24 cellular contexts compared by ENCODE assay signal in genomic region chr13:102234618-102235017, GRCh38.
DNase-seq lines count a peak whose midpoint lies in the region; ATAC-seq, FAIRE-seq and TF ChIP-seq lines count a peak whose summit lies in the region.
"Had no signal": no experiment of that assay in that cellular context is flagged by ENCODE, and none has a peak within 500 bp of the region (broad histone marks: within the 10 kb centered on the region; RNA-seq: fewer than 3 reads in every experiment).

No MANE protein-coding gene starts in this region.

- TF ChIP-seq CTCF in IMR-90 (conservative IDR thresholded peaks at IDR 0.05; ENCODE audit: low read depth, low read length) (no peak), keratinocyte (optimal IDR thresholded peaks at IDR 0.05 in 1 of 3, IDR thresholded peaks at IDR 0.05 in 1 of 3, conservative IDR thresholded peaks at IDR 0.05 in 1 of 3; ENCODE audit: extremely low read depth in 1 of 3, insufficient read depth in 2 of 3, low read length in 3 of 3) (no peak)

- no peaks in the 10 kb centered on the region for H3K79me2 ChIP-seq in keratinocyte (ENCODE audit: control insufficient read depth, insufficient read depth, low read length)

- POLR2A ChIA-PET in IMR-90 (lab: Charles Lee; ENCODE audit: unreplicated experiment): no interaction called here
- POLR2A ChIA-PET in activated CD4-positive, alpha-beta T cell treated with anti-CD3 and anti-CD28 coated beads, Interleukin-2, amount 10 ng/mL, durations not matched to agents 7 days and 5 days (lab: Charles Lee): no interaction called here

- no peaks in the 10 kb centered on the region for H3K4me1 ChIP-seq in IMR-90 (ENCODE audit: control insufficient read depth, insufficient read depth, low read length)
- H3K4me1 ChIP-seq in keratinocyte (ENCODE audit: control insufficient read depth, extremely low read depth, insufficient read depth, low read length): peaks cover 3% of the 10 kb centered on the region
- H3K4me1 ChIP-seq: SJSA1 had no signal

- H4K91ac ChIP-seq in IMR-90 (ENCODE audit: insufficient read depth, low read depth, low read length): no peak overlapping the region

- no peak overlapping the region for H2BK20ac ChIP-seq in IMR-90 (ENCODE audit: low read depth, low read length)

- no peak overlapping the region for H2AK9ac ChIP-seq in IMR-90 (replicated peaks; ENCODE audit: low read depth, low read length, poor library complexity)

- H4K8ac ChIP-seq in IMR-90 (ENCODE audit: low read depth in 2 of 2, low read length in 2 of 2): no peak overlapping the region

- BruUV-seq in IMR-90 (replicated peaks; lab: Mats Ljungman, UMichigan): no TSS peak

- H3K4ac ChIP-seq in IMR-90 (ENCODE audit: low read depth, low read length): no peak overlapping the region

- no peak overlapping the region for H3K27ac Mint-ChIP-seq in immature natural killer cell
- no peak overlapping the region for H3K27ac Mint-ChIP-seq in T-helper 2 cell treated with Interferon-gamma antibody and Interleukin-4, amounts not matched to agents 5 μg/mL and 100 μg/mL, for 36 hours
- H3K27ac Mint-ChIP-seq in activated CD4-positive, alpha-beta T cell treated with anti-CD3 and anti-CD28 coated beads, Interleukin-2, amount 10 ng/mL, durations not matched to agents 7 days and 5 days: no peak overlapping the region
- H3K27ac Mint-ChIP-seq: CD4-positive, CD25-positive, alpha-beta regulatory T cell; GM23338 had no signal

- H4K5ac ChIP-seq in IMR-90 (ENCODE audit: low read depth, low read length): no peak overlapping the region

- H3K27ac ChIP-seq in IMR-90 (ENCODE audit: insufficient read depth, low read length) (no peak overlapping the region), keratinocyte (ENCODE audit: control insufficient read depth, insufficient read depth, low read length) (no peak overlapping the region)
- H3K27ac ChIP-seq: SJSA1 had no signal

- intact Hi-C loops in IMR-90 (cut with micrococcal nuclease): no loop called here

- no peaks in the 10 kb centered on the region for H3K27me3 Mint-ChIP-seq in immature natural killer cell (ENCODE audit: low read depth in 3 of 3)
- H3K27me3 Mint-ChIP-seq in T-helper 2 cell treated with Interferon-gamma antibody and Interleukin-4, amounts not matched to agents 5 μg/mL and 100 μg/mL, for 36 hours (ENCODE audit: low read depth): peaks cover 5% of the 10 kb centered on the region
- H3K27me3 Mint-ChIP-seq in activated CD4-positive, alpha-beta T cell treated with anti-CD3 and anti-CD28 coated beads, Interleukin-2, amount 10 ng/mL, durations not matched to agents 7 days and 5 days: peaks cover 5% of the 10 kb centered on the region

- in situ Hi-C loops in IMR-90 (cut with MboI; ENCODE audit: low sequenced_read_pairs): no loop called here

- H3K9me3 Mint-ChIP-seq in immature natural killer cell: peaks cover 0 to 3% (median 0%) of the 10 kb centered on the region in 6 donors
- no peaks in the 10 kb centered on the region for H3K9me3 Mint-ChIP-seq in T-helper 2 cell treated with Interferon-gamma antibody and Interleukin-4, amounts not matched to agents 5 μg/mL and 100 μg/mL, for 36 hours
- H3K9me3 Mint-ChIP-seq in activated CD4-positive, alpha-beta T cell treated with anti-CD3 and anti-CD28 coated beads, Interleukin-2, amount 10 ng/mL, durations not matched to agents 7 days and 5 days: no peaks in the 10 kb centered on the region
- H3K9me3 Mint-ChIP-seq: GM23338 had no signal

- no peaks in the 10 kb centered on the region for H3K36me3 Mint-ChIP-seq in immature natural killer cell
- H3K36me3 Mint-ChIP-seq in T-helper 2 cell treated with Interferon-gamma antibody and Interleukin-4, amounts not matched to agents 5 μg/mL and 100 μg/mL, for 36 hours (ENCODE audit: low read depth): no peaks in the 10 kb centered on the region
- no peaks in the 10 kb centered on the region for H3K36me3 Mint-ChIP-seq in activated CD4-positive, alpha-beta T cell treated with anti-CD3 and anti-CD28 coated beads, Interleukin-2, amount 10 ng/mL, durations not matched to agents 7 days and 5 days (ENCODE audit: low read depth)
- H3K36me3 Mint-ChIP-seq: CD4-positive, CD25-positive, alpha-beta regulatory T cell had no signal

- H3K23ac ChIP-seq in IMR-90 (ENCODE audit: low read depth, low read length): no peak overlapping the region

- no peak for TF ChIP-seq RAD21 in IMR-90 (IDR thresholded peaks at IDR 0.05; ENCODE audit: low read length)

- H3K4me3 ChIP-seq in IMR-90 (ENCODE audit: insufficient read depth, low read depth, low read length) (no peak overlapping the region), keratinocyte (ENCODE audit: control insufficient read depth in 2 of 3, extremely low read depth in 1 of 3, insufficient read depth in 2 of 3, low read depth in 1 of 3, low read length in 3 of 3) (no peak overlapping the region)
- H3K4me3 ChIP-seq: GM23338, SJSA1 had no signal

- H3K36me3 ChIP-seq in IMR-90 (ENCODE audit: control insufficient read depth, insufficient read depth, low read length) (no peaks in the 10 kb centered on the region), keratinocyte (ENCODE audit: control insufficient read depth in 2 of 2, extremely low read depth in 1 of 2, insufficient read depth in 2 of 2, low read length in 2 of 2) (no peaks in the 10 kb centered on the region)
- H3K36me3 ChIP-seq: SJSA1 had no signal

- H3K9me1 ChIP-seq in IMR-90 (ENCODE audit: insufficient read depth, low read length): no peaks in the 10 kb centered on the region
- no peaks in the 10 kb centered on the region for H3K9me1 ChIP-seq in keratinocyte (ENCODE audit: control insufficient read depth, extremely low read depth, insufficient read depth, low read length)

- H3K4me3 Mint-ChIP-seq in immature natural killer cell: no peak overlapping the region
- no peak overlapping the region for H3K4me3 Mint-ChIP-seq in T-helper 2 cell treated with Interferon-gamma antibody and Interleukin-4, amounts not matched to agents 5 μg/mL and 100 μg/mL, for 36 hours
- no peak overlapping the region for H3K4me3 Mint-ChIP-seq in activated CD4-positive, alpha-beta T cell treated with anti-CD3 and anti-CD28 coated beads, Interleukin-2, amount 10 ng/mL, durations not matched to agents 7 days and 5 days
- H3K4me3 Mint-ChIP-seq: CD4-positive, CD25-positive, alpha-beta regulatory T cell; GM23338 had no signal

- no peak overlapping the region for H3K4me2 ChIP-seq in IMR-90 (ENCODE audit: low read depth, low read length)
- H3K4me2 ChIP-seq in keratinocyte (ENCODE audit: control insufficient read depth, extremely low read depth, insufficient read depth, low read depth, low read length): no peak overlapping the region
- H3K4me2 ChIP-seq: GM23338 had no signal

- H3K9ac ChIP-seq in IMR-90 (ENCODE audit: low read depth, low read length) (no peak overlapping the region), keratinocyte (ENCODE audit: control insufficient read depth, extremely low read depth, insufficient read depth, low read length) (no peak overlapping the region)

- WGBS in IMR-90 (ENCODE audit: extremely low coverage in 2 of 2, insufficient read length in 1 of 2), 2 experiments: no CpG with 5 or more reads among the region's 2 CpGs

- no peak overlapping the region for H2BK15ac ChIP-seq in IMR-90 (ENCODE audit: low read depth, low read length)

- H2BK5ac ChIP-seq in IMR-90 (ENCODE audit: low read depth, low read length, poor library complexity, severe bottlenecking): no peak overlapping the region

- H2BK120ac ChIP-seq in IMR-90 (ENCODE audit: low read depth, low read length): no peak overlapping the region

- ATAC-seq in IMR-90 (ENCODE audit: low read depth) (no peak), esophagus mucosa (peak; percentile 42)
- ATAC-seq: GM23338, HCT116, Panc1, Right ventricle myocardium inferior had no signal

- no peak overlapping the region for H3K18ac ChIP-seq in IMR-90 (ENCODE audit: low read depth, low read length)

- CTCF ChIA-PET in IMR-90 (lab: Yijun Ruan, JAX): no interaction called here
- CTCF ChIA-PET in activated CD4-positive, alpha-beta T cell treated with anti-CD3 and anti-CD28 coated beads, Interleukin-2, amount 10 ng/mL, durations not matched to agents 7 days and 5 days (lab: Charles Lee): no interaction called here

- H3K14ac ChIP-seq in IMR-90 (replicated peaks; ENCODE audit: low read depth, low read length): no peak overlapping the region

- DNase-seq in IMR-90: peak; percentile 1
- DNase-seq in amniotic epithelial cell (ENCODE audit: low read depth): peak; percentile 11
- DNase-seq in keratinocyte (ENCODE audit: low read depth, low spot score): peak; percentile 17
- no peak for DNase-seq in immature natural killer cell
- DNase-seq in DMS53 treated with DMSO at 0.1 percent for 48 hours (lab: John Stamatoyannopoulos, UW; ENCODE audit: unreplicated experiment): no peak
- no peak for DNase-seq in T-helper 2 cell treated with Interferon-gamma antibody and Interleukin-4, amounts not matched to agents 5 μg/mL and 100 μg/mL, for 36 hours (ENCODE audit: low spot score)
- DNase-seq in activated CD4-positive, alpha-beta T cell treated with anti-CD3 and anti-CD28 coated beads, Interleukin-2, amount 10 ng/mL, durations not matched to agents 7 days and 5 days: no peak
- DNase-seq: CD4-positive, CD25-positive, alpha-beta regulatory T cell; DMS79 treated with DMSO at 0.1 percent for 48 hours; Karpas-422; NCI-H1694; NCI-H2081; NCI-H2171; NCI-H345; NCI-H524; NCI-H774; NK-92 treated with Interleukin-12 subunit alpha and Interleukin-12 subunit beta, amount 100 ng/mL, for 24 hours had no signal

- no peak for TF ChIP-seq POLR2A in IMR-90 (IDR thresholded peaks at IDR 0.05; ENCODE audit: low read depth, low read length)

- no peak overlapping the region for H3K56ac ChIP-seq in IMR-90 (ENCODE audit: extremely low read depth, insufficient read depth, low read length)

- no peaks in the 10 kb centered on the region for H3K9me3 ChIP-seq in IMR-90 (ENCODE audit: control insufficient read depth, insufficient read depth, low read length)
- no peaks in the 10 kb centered on the region for H3K9me3 ChIP-seq in keratinocyte (ENCODE audit: control insufficient read depth, low read depth, low read length)
- H3K9me3 ChIP-seq: SJSA1 had no signal

- H2AFZ ChIP-seq in IMR-90 (replicated peaks; ENCODE audit: low read length, poor library complexity): no peak overlapping the region
- peak overlapping the region; percentile 2 for H2AFZ ChIP-seq in keratinocyte (ENCODE audit: control insufficient read depth, low read length)

- H3K27me3 ChIP-seq in IMR-90 (ENCODE audit: control insufficient read depth, insufficient read depth, low read length) (no peaks in the 10 kb centered on the region), keratinocyte (ENCODE audit: control insufficient read depth, extremely low read depth, insufficient read depth, low read length) (no peaks in the 10 kb centered on the region)
- H3K27me3 ChIP-seq: SJSA1 had no signal

- H3K79me1 ChIP-seq in IMR-90 (ENCODE audit: low read depth in 1 of 2, low read length in 2 of 2): no peaks in the 10 kb centered on the region

- dilution Hi-C loops in IMR-90 (cut with HindIII; ENCODE audit: low sequenced_read_pairs, unreplicated experiment): no loop called here
- dilution Hi-C loops in keratinocyte (cut with MboI; ENCODE audit: extremely low pct_ligation_motif_present, low sequenced_read_pairs): no loop called here

- H4K20me1 ChIP-seq in IMR-90 (ENCODE audit: insufficient read depth, low read length) (no peaks in the 10 kb centered on the region), keratinocyte (ENCODE audit: control insufficient read depth, extremely low read depth, insufficient read depth, low read length) (no peaks in the 10 kb centered on the region)

- no peaks in the 10 kb centered on the region for H3K4me1 Mint-ChIP-seq in immature natural killer cell
- peaks cover 8% of the 10 kb centered on the region for H3K4me1 Mint-ChIP-seq in T-helper 2 cell treated with Interferon-gamma antibody and Interleukin-4, amounts not matched to agents 5 μg/mL and 100 μg/mL, for 36 hours (ENCODE audit: low read depth)
- H3K4me1 Mint-ChIP-seq in activated CD4-positive, alpha-beta T cell treated with anti-CD3 and anti-CD28 coated beads, Interleukin-2, amount 10 ng/mL, durations not matched to agents 7 days and 5 days: peaks cover 10% of the 10 kb centered on the region
- H3K4me1 Mint-ChIP-seq: CD4-positive, CD25-positive, alpha-beta regulatory T cell had no signal

- no peak overlapping the region for H2AK5ac ChIP-seq in IMR-90 (ENCODE audit: low read depth, low read length)

- no peak for FAIRE-seq in keratinocyte (lab: Jason Lieb, UNC)
- FAIRE-seq: GM12891 had no signal

Comparison
In these comparisons a context has a peak if more than half of its experiments do, and no peak if none do; other contexts are left out.
1. DNase-seq: peak in IMR-90 (single experiment), amniotic epithelial cell (single experiment) and keratinocyte (single experiment); none in immature natural killer cell (0 of 3), DMS53 treated with DMSO at 0.1 percent for 48 hours (single experiment), T-helper 2 cell treated with Interferon-gamma antibody and Interleukin-4, amounts not matched to agents 5 μg/mL and 100 μg/mL, for 36 hours (single experiment) and activated CD4-positive, alpha-beta T cell treated with anti-CD3 and anti-CD28 coated beads, Interleukin-2, amount 10 ng/mL, durations not matched to agents 7 days and 5 days (single experiment).